Comparison of ENCODE assay signal across 12 cellular contexts in genomic region chr7:69781412-69781846, GRCh38.
DNase-seq lines count a peak whose midpoint lies in the region; TF ChIP-seq lines count a peak whose summit lies in the region.
"Had no signal": no experiment of that assay in that cellular context is flagged by ENCODE, and none has a peak within 500 bp of the region (broad histone marks: within the 10 kb centered on the region; RNA-seq: fewer than 3 reads in every experiment).

No MANE protein-coding gene starts in this region.

- DNase-seq in chondrocyte (ENCODE audit: low spot score): no peak
- no peak for DNase-seq in activated CD4-positive, CD25-positive, alpha-beta regulatory T cell treated with anti-CD3 and anti-CD28 coated beads, Interleukin-2, amount 50 U/mL, for 72 hours
- DNase-seq in activated effector memory CD4-positive, alpha-beta T cell treated with Interleukin-2 at 50 U/mL for 16 hours: no peak
- DNase-seq in germinal center (ENCODE audit: low spot score): no peak
- DNase-seq in NCI-H1436 treated with DMSO at 0.1 percent for 48 hours (lab: John Stamatoyannopoulos, UW): no peak
- DNase-seq: activated T-cell treated with anti-CD3 and anti-CD28 coated beads, Interleukin-2, amount 50 U/mL, for 24 hours; HFFc6; RPMI8226 had no signal

- H3K27ac Mint-ChIP-seq in chondrocyte (ENCODE audit: unreplicated experiment): peak overlapping the region; percentile 18
- H3K27ac Mint-ChIP-seq: activated T-cell treated with anti-CD3 and anti-CD28 coated beads, Interleukin-2, amount 50 U/mL, for 24 hours; HFFc6 had no signal

- H3K36me3 ChIP-seq in HEK293 (ENCODE audit: control insufficient read depth in 2 of 2, insufficient read depth in 1 of 2, low read length in 2 of 2) (no peaks in the 10 kb centered on the region), muscle layer of colon (ENCODE audit: insufficient read depth, low read length) (no peaks in the 10 kb centered on the region)

- no peaks in the 10 kb centered on the region for H3K27me3 ChIP-seq in muscle layer of colon (ENCODE audit: control insufficient read depth in 1 of 2, insufficient read depth in 2 of 2, low read length in 2 of 2)
- H3K27me3 ChIP-seq: BLaER1 treated with 17β-estradiol and CSF1 and Interleukin-3, amounts not matched to agents 10 nM and 100 nM had no signal

- H3K4me1 ChIP-seq in HEK293 (ENCODE audit: control insufficient read depth, insufficient read depth, low read length): peaks cover 31% of the 10 kb centered on the region
- peaks cover 46% of the 10 kb centered on the region for H3K4me1 ChIP-seq in muscle layer of colon (ENCODE audit: insufficient read depth, low read length)

- H3K36me3 Mint-ChIP-seq in chondrocyte (ENCODE audit: low read depth): no peaks in the 10 kb centered on the region

- no peaks in the 10 kb centered on the region for H3K27me3 Mint-ChIP-seq in chondrocyte (ENCODE audit: low read depth)
- H3K27me3 Mint-ChIP-seq: activated T-cell treated with anti-CD3 and anti-CD28 coated beads, Interleukin-2, amount 50 U/mL, for 24 hours had no signal

- H3K9me3 ChIP-seq in HEK293 (ENCODE audit: control insufficient read depth, insufficient read depth, low read depth, low read length) (no peaks in the 10 kb centered on the region), muscle layer of colon (ENCODE audit: low read length) (no peaks in the 10 kb centered on the region)

- peak overlapping the region; percentile 64 for H3K27ac ChIP-seq in 22Rv1
- H3K27ac ChIP-seq in HEK293 (ENCODE audit: extremely low read depth, low read depth, low read length): peak overlapping the region; percentile 80
- peak overlapping the region; percentile 35 for H3K27ac ChIP-seq in muscle layer of colon (ENCODE audit: low read depth, low read length)
- H3K27ac ChIP-seq: BLaER1 treated with 17β-estradiol and CSF1 and Interleukin-3, amounts not matched to agents 10 nM and 100 nM had no signal

- no peak for TF ChIP-seq CTCF in 22Rv1 (IDR thresholded peaks at IDR 0.05)
- TF ChIP-seq CTCF in HEK293 (tag by site-specific recombination; IDR thresholded peaks at IDR 0.05): no peak
- no peak for TF ChIP-seq CTCF in chondrocyte (IDR thresholded peaks at IDR 0.05)

- no peak overlapping the region for H3K9ac ChIP-seq in muscle layer of colon (ENCODE audit: low read length)
- H3K9ac ChIP-seq: BLaER1 treated with 17β-estradiol and CSF1 and Interleukin-3, amounts not matched to agents 10 nM and 100 nM had no signal

- POLR2A ChIA-PET in HEK293 (lab: Yijun Ruan, JAX): interaction anchor here (0.9 to 2.3 kb wide), 2 partner anchors 181 to 311 kb away, joined by 4 to 7 read pairs; no protein-coding TSS in a partner anchor

- no peak overlapping the region for H3K4me3 Mint-ChIP-seq in chondrocyte (ENCODE audit: unreplicated experiment)
- H3K4me3 Mint-ChIP-seq: activated T-cell treated with anti-CD3 and anti-CD28 coated beads, Interleukin-2, amount 50 U/mL, for 24 hours; HFFc6 had no signal

- H3K9me3 Mint-ChIP-seq in chondrocyte (ENCODE audit: low read depth): no peaks in the 10 kb centered on the region
- H3K9me3 Mint-ChIP-seq: activated T-cell treated with anti-CD3 and anti-CD28 coated beads, Interleukin-2, amount 50 U/mL, for 24 hours had no signal

- CTCF ChIA-PET in HEK293 (lab: Yijun Ruan, JAX): interaction anchor here (0.6 to 1.1 kb wide), 4 partner anchors 18 to 707 kb away, joined by 3 to 5 read pairs (median 4); no protein-coding TSS in a partner anchor

- H3K4me3 ChIP-seq in HEK293 (ENCODE audit: low read depth, low read length): no peak overlapping the region
- H3K4me3 ChIP-seq in muscle layer of colon (ENCODE audit: low read depth in 1 of 2, low read length in 2 of 2): no peak overlapping the region
- H3K4me3 ChIP-seq: BLaER1 treated with 17β-estradiol and CSF1 and Interleukin-3, amounts not matched to agents 10 nM and 100 nM had no signal

- peaks cover 46% of the 10 kb centered on the region for H3K4me1 Mint-ChIP-seq in chondrocyte (ENCODE audit: low read depth)

TF ChIP-seq in HEK293, 187 proteins besides CTCF, POLR2A, EP300 and RAD21 (continues in another document):
- peak; percentile 95 for TF ChIP-seq SP7 (tag by site-specific recombination; IDR thresholded peaks at IDR 0.05)
- peak; percentile 97 for TF ChIP-seq OSR2 (tag by site-specific recombination; IDR thresholded peaks at IDR 0.05)
- peak; percentile 69; the same call in 1 of the 2 replicates for TF ChIP-seq ZBTB17 (tag by site-specific recombination; IDR thresholded peaks at IDR 0.05)
- TF ChIP-seq ZNF473 (tag by site-specific recombination; IDR thresholded peaks at IDR 0.05): no peak
- no peak for TF ChIP-seq ZNF214 (tag by site-specific recombination; IDR thresholded peaks at IDR 0.05; ENCODE audit: borderline replicate concordance)
- TF ChIP-seq ZNF341 (tag by site-specific recombination; IDR thresholded peaks at IDR 0.05; ENCODE audit: low read depth): peak; percentile 57
- TF ChIP-seq ZSCAN4 (tag by site-specific recombination; IDR thresholded peaks at IDR 0.05): no peak
- TF ChIP-seq ZNF610 (tag by site-specific recombination; IDR thresholded peaks at IDR 0.05; ENCODE audit: borderline replicate concordance): no peak
- peak; percentile 98 for TF ChIP-seq SCRT1 (tag by site-specific recombination; IDR thresholded peaks at IDR 0.05; ENCODE audit: borderline replicate concordance)
- TF ChIP-seq ZEB2 (tag by site-specific recombination; IDR thresholded peaks at IDR 0.05): peak; percentile 83; the same call in 1 of the 2 replicates
- no peak for TF ChIP-seq ZBTB1 (tag by site-specific recombination; IDR thresholded peaks at IDR 0.05)
- TF ChIP-seq ZNF792 (tag by site-specific recombination; IDR thresholded peaks at IDR 0.05): no peak
- 0 out of 2 replicates have a peak, but pooled peaks have one; percentile 13 for TF ChIP-seq EGR2 (tag by site-specific recombination; IDR thresholded peaks at IDR 0.05; ENCODE audit: low read depth)
- TF ChIP-seq ZNF629 (tag by site-specific recombination; IDR thresholded peaks at IDR 0.05): peak; percentile 68
- 0 out of 2 replicates have a peak, but pooled peaks have one; percentile 31 for TF ChIP-seq INSM2 (tag by site-specific recombination; IDR thresholded peaks at IDR 0.05)
- no peak for TF ChIP-seq ZNF302 (tag by site-specific recombination; IDR thresholded peaks at IDR 0.05; ENCODE audit: low read depth)
- TF ChIP-seq ZSCAN18 (tag by site-specific recombination; IDR thresholded peaks at IDR 0.05): no peak
- 0 out of 2 replicates have a peak, but pooled peaks have one; percentile 23 for TF ChIP-seq ZNF692 (tag by site-specific recombination; IDR thresholded peaks at IDR 0.05)
- TF ChIP-seq ZNF747 (tag by site-specific recombination; IDR thresholded peaks at IDR 0.05): no peak
- no peak for TF ChIP-seq ZNF707 (tag by site-specific recombination; IDR thresholded peaks at IDR 0.05)
- TF ChIP-seq ZNF48 (tag by site-specific recombination; IDR thresholded peaks at IDR 0.05): no peak
- TF ChIP-seq ZNF311 (tag by site-specific recombination; IDR thresholded peaks at IDR 0.05; ENCODE audit: borderline replicate concordance): no peak
- no peak for TF ChIP-seq ZNF266 (tag by site-specific recombination; IDR thresholded peaks at IDR 0.05; ENCODE audit: low read depth)
- TF ChIP-seq ZNF670 (tag by site-specific recombination; IDR thresholded peaks at IDR 0.05; ENCODE audit: low read depth): no peak
